ENCODE assay signal across 16 cellular contexts in genomic region chr4:171947389-171947788, GRCh38.
DNase-seq lines count a peak whose midpoint lies in the region; ATAC-seq and TF ChIP-seq lines count a peak whose summit lies in the region.
"Had no signal": no experiment of that assay in that cellular context is flagged by ENCODE, and none has a peak within 500 bp of the region (broad histone marks: within the 10 kb centered on the region; RNA-seq: fewer than 3 reads in every experiment).

No MANE protein-coding gene starts in this region.

- H3F3A ChIP-seq in GM23338 (replicated peaks; ENCODE audit: low read depth): no peaks in the 10 kb centered on the region

- no peak overlapping the region for H2BK5ac ChIP-seq in neuronal stem cell (ENCODE audit: low read length)

- H2AFZ ChIP-seq in GM23338 (peak overlapping the region; percentile 45; the same call in 1 of the 2 replicates), neuronal stem cell (ENCODE audit: low read length) (peak overlapping the region; percentile 72)

- no peak overlapping the region for H4K91ac ChIP-seq in neuronal stem cell (ENCODE audit: low read depth, low read length, poor library complexity)

- H3K14ac ChIP-seq in neuronal stem cell (ENCODE audit: low read length): no peak overlapping the region

- no peak overlapping the region for H3K4me2 ChIP-seq in GM23338
- no peak overlapping the region for H3K4me2 ChIP-seq in neuronal stem cell (ENCODE audit: insufficient read depth, low read length, poor library complexity, severe bottlenecking)
- H3K4me2 ChIP-seq: A549, KMS-11 had no signal

- H3K9me2 ChIP-seq in GM23338 (ENCODE audit: insufficient read depth): no peaks in the 10 kb centered on the region

- no peaks in the 10 kb centered on the region for H3K9me3 ChIP-seq in neuronal stem cell (replicated peaks in 1 of 2; ENCODE audit: control insufficient read depth in 2 of 2, insufficient read depth in 1 of 2, low read depth in 1 of 2, low read length in 2 of 2)
- H3K9me3 ChIP-seq: A549, Caco-2, HAP-1 had no signal

- H3K4me3 Mint-ChIP-seq in GM23338: no peak overlapping the region
- H3K4me3 Mint-ChIP-seq: CD4-positive, alpha-beta T cell had no signal

- H4K8ac ChIP-seq in neuronal stem cell (ENCODE audit: low read depth, low read length): no peak overlapping the region

- H2BK120ac ChIP-seq in neuronal stem cell (ENCODE audit: low read depth, low read length): no peak overlapping the region

- H3K79me2 ChIP-seq in GM23338 (replicated peaks; ENCODE audit: insufficient read depth): no peaks in the 10 kb centered on the region

- no peak overlapping the region for H3K27ac Mint-ChIP-seq in GM23338
- H3K27ac Mint-ChIP-seq: CD4-positive, alpha-beta T cell had no signal

- no peaks in the 10 kb centered on the region for H3K9me3 Mint-ChIP-seq in GM23338
- H3K9me3 Mint-ChIP-seq: CD4-positive, alpha-beta T cell had no signal

- H3K4ac ChIP-seq in neuronal stem cell (ENCODE audit: low read length): no peak overlapping the region

- 0 out of 2 replicates have a peak, but pooled peaks cover 3% of the 10 kb centered on the region for H3K4me1 ChIP-seq in GM23338 (ENCODE audit: insufficient read depth)
- H3K4me1 ChIP-seq in neuronal stem cell (ENCODE audit: control insufficient read depth in 2 of 2, insufficient read depth in 1 of 2, low read depth in 1 of 2, low read length in 2 of 2): peaks cover 0 to 1% of the 10 kb centered on the region in 2 donors
- H3K4me1 ChIP-seq: A549, Caco-2, HAP-1 had no signal

- H3K4me1 Mint-ChIP-seq in GM23338: peaks cover 9% of the 10 kb centered on the region; the same call in 2 of the 3 replicates

- no peak overlapping the region for H2AK5ac ChIP-seq in neuronal stem cell (ENCODE audit: low read depth, low read length)

- TF ChIP-seq CTCF in GM23338 (conservative IDR thresholded peaks at IDR 0.05; ENCODE audit: low read depth in 2 of 2): no peak

- H4K20me1 ChIP-seq in GM23338 (replicated peaks; ENCODE audit: insufficient read depth): no peaks in the 10 kb centered on the region

- no peak overlapping the region for H3K4me3 ChIP-seq in GM23338
- H3K4me3 ChIP-seq in neuronal stem cell (ENCODE audit: low read length in 2 of 2): no peak overlapping the region
- no peak overlapping the region for H3K4me3 ChIP-seq in H7 (ENCODE audit: insufficient read depth, low read depth, low read length)
- H3K4me3 ChIP-seq: A549, HAP-1 had no signal

- no peaks in the 10 kb centered on the region for H3K27me3 ChIP-seq in GM23338 (ENCODE audit: insufficient read depth)
- no peaks in the 10 kb centered on the region for H3K27me3 ChIP-seq in neuronal stem cell (ENCODE audit: control insufficient read depth in 3 of 3, insufficient read depth in 3 of 3, low read depth in 1 of 3, low read length in 3 of 3)
- H3K27me3 ChIP-seq in H7 (ENCODE audit: control insufficient read depth, insufficient read depth, low read length): no peaks in the 10 kb centered on the region

- no peak overlapping the region for H3K23ac ChIP-seq in neuronal stem cell (ENCODE audit: low read depth, low read length, poor library complexity)

- DNase-seq in GM23338 (ENCODE audit: low spot score) (peak; percentile 48), caudate nucleus (lab: John Stamatoyannopoulos, UW) (peak in 1 of 61 donors; percentile 6), iPS DF 19.7 (ENCODE audit: low read depth, low spot score) (peak; percentile 17), neuronal stem cell (ENCODE audit: low spot score) (no peak), H7 (no peak)
- DNase-seq in activated naive CD4-positive, alpha-beta T cell (lab: John Stamatoyannopoulos, UW): no peak
- DNase-seq: AML-193; Caco-2; CD4-positive, alpha-beta T cell; GOT3 had no signal

- H3K36me3 Mint-ChIP-seq in GM23338 (ENCODE audit: low read depth): no peaks in the 10 kb centered on the region

- ATAC-seq in GM23338 (peak; percentile 76), HG02884 (IDR thresholded peaks at IDR 0.05; ENCODE audit: unreplicated experiment) (no peak)
- ATAC-seq: A549 had no signal

- no peak overlapping the region for H3K9ac ChIP-seq in neuronal stem cell (ENCODE audit: low read depth, low read length, poor library complexity)
- H3K9ac ChIP-seq: KMS-11 had no signal

- no peak overlapping the region for H3K18ac ChIP-seq in neuronal stem cell (ENCODE audit: low read length)

- H2BK12ac ChIP-seq in neuronal stem cell (ENCODE audit: low read length): no peak overlapping the region

- H3K79me1 ChIP-seq in neuronal stem cell (ENCODE audit: low read depth, low read length): no peaks in the 10 kb centered on the region

- H3K27me3 Mint-ChIP-seq in GM23338 (ENCODE audit: insufficient read depth, low read depth, poor library complexity): no peaks in the 10 kb centered on the region
- H3K27me3 Mint-ChIP-seq: CD4-positive, alpha-beta T cell had no signal

- H2BK15ac ChIP-seq in neuronal stem cell (ENCODE audit: low read length): no peak overlapping the region

- no peak overlapping the region for H3K27ac ChIP-seq in GM23338 (ENCODE audit: low read depth)
- peak overlapping the region; percentile 19 for H3K27ac ChIP-seq in caudate nucleus (ENCODE audit: low read depth, low read length)
- no peak overlapping the region for H3K27ac ChIP-seq in neuronal stem cell (replicated peaks; ENCODE audit: low read length)
- H3K27ac ChIP-seq: 22Rv1, A549, C4-2B, KMS-11 had no signal

- no peaks in the 10 kb centered on the region for H3K36me3 ChIP-seq in GM23338 (ENCODE audit: insufficient read depth)
- H3K36me3 ChIP-seq in neuronal stem cell (replicated peaks in 1 of 2; ENCODE audit: control insufficient read depth in 2 of 2, insufficient read depth in 2 of 2, low read length in 2 of 2): no peaks in the 10 kb centered on the region
- H3K36me3 ChIP-seq in H7 (replicated peaks; ENCODE audit: control insufficient read depth, insufficient read depth, low read length): no peaks in the 10 kb centered on the region
- H3K36me3 ChIP-seq: HAP-1 had no signal

TF ChIP-seq in GM23338, 12 proteins besides CTCF, POLR2A, EP300 and RAD21 (continues in another document):
- no peak for TF ChIP-seq ZNF331 (CRISPR knock-in tag; IDR thresholded peaks at IDR 0.05; ENCODE audit: low read depth)
- TF ChIP-seq NANOG (IDR thresholded peaks at IDR 0.05; ENCODE audit: borderline replicate concordance): no peak
- no peak for TF ChIP-seq EZH2 (IDR thresholded peaks at IDR 0.05; ENCODE audit: low read depth, unreplicated experiment)
- no peak for TF ChIP-seq JUNB (IDR thresholded peaks at IDR 0.05; ENCODE audit: unreplicated experiment)
- TF ChIP-seq ZNF114 (CRISPR knock-in tag; IDR thresholded peaks at IDR 0.05): no peak
- TF ChIP-seq, protein P1, sequence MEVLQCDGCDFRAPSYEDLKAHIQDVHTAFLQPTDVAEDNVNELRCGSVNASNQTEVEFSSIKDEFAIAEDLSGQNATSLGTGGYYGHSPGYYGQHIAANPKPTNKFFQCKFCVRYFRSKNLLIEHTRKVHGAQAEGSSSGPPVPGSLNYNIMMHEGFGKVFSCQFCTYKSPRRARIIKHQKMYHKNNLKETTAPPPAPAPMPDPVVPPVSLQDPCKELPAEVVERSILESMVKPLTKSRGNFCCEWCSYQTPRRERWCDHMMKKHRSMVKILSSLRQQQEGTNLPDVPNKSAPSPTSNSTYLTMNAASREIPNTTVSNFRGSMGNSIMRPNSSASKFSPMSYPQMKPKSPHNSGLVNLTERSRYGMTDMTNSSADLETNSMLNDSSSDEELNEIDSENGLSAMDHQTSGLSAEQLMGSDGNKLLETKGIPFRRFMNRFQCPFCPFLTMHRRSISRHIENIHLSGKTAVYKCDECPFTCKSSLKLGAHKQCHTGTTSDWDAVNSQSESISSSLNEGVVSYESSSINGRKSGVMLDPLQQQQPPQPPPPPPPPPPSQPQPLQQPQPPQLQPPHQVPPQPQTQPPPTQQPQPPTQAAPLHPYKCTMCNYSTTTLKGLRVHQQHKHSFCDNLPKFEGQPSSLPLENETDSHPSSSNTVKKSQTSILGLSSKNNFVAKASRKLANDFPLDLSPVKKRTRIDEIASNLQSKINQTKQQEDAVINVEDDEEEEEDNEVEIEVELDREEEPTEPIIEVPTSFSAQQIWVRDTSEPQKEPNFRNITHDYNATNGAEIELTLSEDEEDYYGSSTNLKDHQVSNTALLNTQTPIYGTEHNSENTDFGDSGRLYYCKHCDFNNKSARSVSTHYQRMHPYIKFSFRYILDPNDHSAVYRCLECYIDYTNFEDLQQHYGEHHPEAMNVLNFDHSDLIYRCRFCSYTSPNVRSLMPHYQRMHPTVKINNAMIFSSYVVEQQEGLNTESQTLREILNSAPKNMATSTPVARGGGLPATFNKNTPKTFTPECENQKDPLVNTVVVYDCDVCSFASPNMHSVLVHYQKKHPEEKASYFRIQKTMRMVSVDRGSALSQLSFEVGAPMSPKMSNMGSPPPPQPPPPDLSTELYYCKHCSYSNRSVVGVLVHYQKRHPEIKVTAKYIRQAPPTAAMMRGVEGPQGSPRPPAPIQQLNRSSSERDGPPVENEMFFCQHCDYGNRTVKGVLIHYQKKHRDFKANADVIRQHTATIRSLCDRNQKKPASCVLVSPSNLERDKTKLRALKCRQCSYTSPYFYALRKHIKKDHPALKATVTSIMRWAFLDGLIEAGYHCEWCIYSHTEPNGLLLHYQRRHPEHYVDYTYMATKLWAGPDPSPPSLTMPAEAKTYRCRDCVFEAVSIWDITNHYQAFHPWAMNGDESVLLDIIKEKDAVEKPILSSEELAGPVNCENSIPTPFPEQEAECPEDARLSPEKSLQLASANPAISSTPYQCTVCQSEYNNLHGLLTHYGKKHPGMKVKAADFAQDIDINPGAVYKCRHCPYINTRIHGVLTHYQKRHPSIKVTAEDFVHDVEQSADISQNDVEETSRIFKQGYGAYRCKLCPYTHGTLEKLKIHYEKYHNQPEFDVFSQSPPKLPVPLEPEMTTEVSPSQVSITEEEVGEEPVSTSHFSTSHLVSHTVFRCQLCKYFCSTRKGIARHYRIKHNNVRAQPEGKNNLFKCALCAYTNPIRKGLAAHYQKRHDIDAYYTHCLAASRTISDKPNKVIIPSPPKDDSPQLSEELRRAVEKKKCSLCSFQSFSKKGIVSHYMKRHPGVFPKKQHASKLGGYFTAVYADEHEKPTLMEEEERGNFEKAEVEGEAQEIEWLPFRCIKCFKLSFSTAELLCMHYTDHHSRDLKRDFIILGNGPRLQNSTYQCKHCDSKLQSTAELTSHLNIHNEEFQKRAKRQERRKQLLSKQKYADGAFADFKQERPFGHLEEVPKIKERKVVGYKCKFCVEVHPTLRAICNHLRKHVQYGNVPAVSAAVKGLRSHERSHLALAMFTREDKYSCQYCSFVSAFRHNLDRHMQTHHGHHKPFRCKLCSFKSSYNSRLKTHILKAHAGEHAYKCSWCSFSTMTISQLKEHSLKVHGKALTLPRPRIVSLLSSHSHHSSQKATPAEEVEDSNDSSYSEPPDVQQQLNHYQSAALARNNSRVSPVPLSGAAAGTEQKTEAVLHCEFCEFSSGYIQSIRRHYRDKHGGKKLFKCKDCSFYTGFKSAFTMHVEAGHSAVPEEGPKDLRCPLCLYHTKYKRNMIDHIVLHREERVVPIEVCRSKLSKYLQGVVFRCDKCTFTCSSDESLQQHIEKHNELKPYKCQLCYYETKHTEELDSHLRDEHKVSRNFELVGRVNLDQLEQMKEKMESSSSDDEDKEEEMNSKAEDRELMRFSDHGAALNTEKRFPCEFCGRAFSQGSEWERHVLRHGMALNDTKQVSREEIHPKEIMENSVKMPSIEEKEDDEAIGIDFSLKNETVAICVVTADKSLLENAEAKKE (CRISPR knock-in tag; IDR thresholded peaks at IDR 0.05): no peak
- TF ChIP-seq STAT1 (IDR thresholded peaks at IDR 0.05; ENCODE audit: unreplicated experiment): no peak

Comparison
In these comparisons a context has a peak if more than half of its experiments do, and no peak if none do; other contexts are left out.
1. DNase-seq: peak in GM23338 (single experiment) and iPS DF 19.7 (single experiment); none in neuronal stem cell (single experiment), activated naive CD4-positive, alpha-beta T cell (0 of 4) and H7 (single experiment).